ENCODE assay signal across 8 cellular contexts in genomic region chr2:45652090-45653050, GRCh38. TPM values are rescaled to one million over a fixed set of nuclear protein-coding genes. Genes with fewer than 3 reads are reported as not detected.
DNase-seq lines count a peak whose midpoint lies in the region; ATAC-seq and TF ChIP-seq lines count a peak whose summit lies in the region.

No MANE protein-coding gene starts in this region.

- H3K9ac ChIP-seq in H9 (ENCODE audit: extremely low read depth, insufficient read length, low read length) (no peak overlapping the region), SU-DHL-6 (ENCODE audit: low read length) (peak overlapping the region; percentile 71; the same call in 1 of the 2 replicates)

- H2BK120ac ChIP-seq in H9 (ENCODE audit: low read depth, low read length, poor library complexity, severe bottlenecking), result no peak overlapping the region

- H3K14ac ChIP-seq in H9 (ENCODE audit: insufficient read depth, low read length), result no peak overlapping the region

- H3K4me3 ChIP-seq in SU-DHL-6 (ENCODE audit: insufficient read depth, low read length, poor library complexity, severe bottlenecking), result no peak overlapping the region
- peak overlapping the region; percentile 68 to 94 (median 82) for H3K4me3 ChIP-seq in skin epidermis

- H3K4me1 Mint-ChIP-seq in H9 (peaks cover 17% of the 10 kb centered on the region in 2 experiments), MCF 10A (ENCODE audit: insufficient read depth, unreplicated experiment) (peaks cover 16% of the 10 kb centered on the region)

- no peak overlapping the region for H3T11ph ChIP-seq in H9 (ENCODE audit: low read length)

- H3K27me3 Mint-ChIP-seq in H9 (ENCODE audit: low read depth) (peaks cover 83% of the 10 kb centered on the region), MCF 10A (ENCODE audit: insufficient read depth, unreplicated experiment) (no peaks in the 10 kb centered on the region)

- H4K20me1 ChIP-seq in H9 (ENCODE audit: control insufficient read depth, insufficient read depth, insufficient read length), result peaks cover 3% of the 10 kb centered on the region
- H4K20me1 ChIP-seq in SU-DHL-6 (ENCODE audit: low read depth, low read length), result no peaks in the 10 kb centered on the region

- no peak for TF ChIP-seq CTCF in H9 (conservative IDR thresholded peaks at IDR 0.05)
- no peak for TF ChIP-seq CTCF in SU-DHL-6 (IDR thresholded peaks at IDR 0.05; ENCODE audit: insufficient read depth, low read length, poor library complexity, severe bottlenecking)
- no peak for TF ChIP-seq CTCF in MCF 10A (IDR thresholded peaks at IDR 0.05; ENCODE audit: unreplicated experiment)

- H3K27ac Mint-ChIP-seq in H9, result no peak overlapping the region
- peak overlapping the region; percentile 22 for H3K27ac Mint-ChIP-seq in MCF 10A (ENCODE audit: low read depth, unreplicated experiment)

- no peaks in the 10 kb centered on the region for H3K4me1 ChIP-seq in H9 (ENCODE audit: insufficient read depth, low read length)

- no peaks in the 10 kb centered on the region; a peak in 1 of 5 replicates for H3K9me3 Mint-ChIP-seq in H9
- no peaks in the 10 kb centered on the region for H3K9me3 Mint-ChIP-seq in MCF 10A (ENCODE audit: unreplicated experiment)

- H3K9me2 ChIP-seq in SU-DHL-6 (replicated peaks; ENCODE audit: insufficient read depth, low read length), result no peaks in the 10 kb centered on the region

- H3K4ac ChIP-seq in H9 (ENCODE audit: low read depth, low read length), result no peak overlapping the region

- H3F3A ChIP-seq in SU-DHL-6 (ENCODE audit: insufficient read depth), result peaks cover 3% of the 10 kb centered on the region; the same call in 1 of the 2 replicates

- ATAC-seq in GM18520 (IDR thresholded peaks at IDR 0.05; ENCODE audit: unreplicated experiment) (no peak), GM21723 (IDR thresholded peaks at IDR 0.05; ENCODE audit: unreplicated experiment) (no peak)

- H3K79me1 ChIP-seq in H9 (ENCODE audit: insufficient read depth, low read depth, low read length, poor library complexity, severe bottlenecking), result no peaks in the 10 kb centered on the region

- no peak overlapping the region for H2AK5ac ChIP-seq in H9 (ENCODE audit: insufficient read length, low read length)

- H3K4me3 Mint-ChIP-seq in H9 (peak overlapping the region; percentile 64 to 81), MCF 10A (ENCODE audit: unreplicated experiment) (peak overlapping the region; percentile 79)

- H3K56ac ChIP-seq in H9 (ENCODE audit: insufficient read length, low read depth, low read length), result no peak overlapping the region

- BruUV-seq in MCF 10A (replicated peaks; lab: Mats Ljungman, UMichigan), result no TSS peak

- no peak overlapping the region for H2BK20ac ChIP-seq in H9 (ENCODE audit: low read depth, low read length, poor library complexity, severe bottlenecking)

- H3K23me2 ChIP-seq in H9 (ENCODE audit: insufficient read length, low read depth, low read length, poor library complexity, severe bottlenecking), result peaks cover 28% of the 10 kb centered on the region

- H3K23ac ChIP-seq in H9 (ENCODE audit: insufficient read length, low read depth, low read length), result no peak overlapping the region

- H3K9me3 ChIP-seq in H9 (ENCODE audit: control insufficient read depth, low read depth, low read length), result no peaks in the 10 kb centered on the region
- H3K9me3 ChIP-seq in SU-DHL-6 (ENCODE audit: insufficient read depth, low read length), result no peaks in the 10 kb centered on the region

- no peak overlapping the region for H3K27ac ChIP-seq in H9 (ENCODE audit: insufficient read length, low read depth, low read length)
- H3K27ac ChIP-seq in SU-DHL-6 (ENCODE audit: low read depth, low read length), result no peak overlapping the region
- peak overlapping the region in 18 of 21 experiments; percentile 56 to 98 (median 94) for H3K27ac ChIP-seq in skin epidermis

- in situ Hi-C loops in ACHN (cut with HindIII; ENCODE audit: low pct_ligation_motif_present, low pct_unique_long_range_greater_than_20kb, low sequenced_read_pairs), result no loop called here

- H3K79me2 ChIP-seq in H9 (ENCODE audit: insufficient read depth, low read length) (no peaks in the 10 kb centered on the region), SU-DHL-6 (ENCODE audit: insufficient read depth, low read length) (no peaks in the 10 kb centered on the region)

- H3K27me3 ChIP-seq in H9 (ENCODE audit: insufficient read depth, low read length) (peaks cover 45% of the 10 kb centered on the region), SU-DHL-6 (ENCODE audit: low read length) (peaks cover 2% of the 10 kb centered on the region; the same call in 1 of the 2 replicates)

- no peak overlapping the region; the same call in 1 of the 2 replicates for H2BK15ac ChIP-seq in H9 (ENCODE audit: low read depth, low read length)

- H3K36me3 ChIP-seq in SU-DHL-6 (ENCODE audit: low read length), result no peaks in the 10 kb centered on the region

- H3K36me3 Mint-ChIP-seq in H9 (ENCODE audit: insufficient read depth in 1 of 3, low read depth in 3 of 3) (no peaks in the 10 kb centered on the region; a peak in 2 of 7 replicates), MCF 10A (ENCODE audit: insufficient read depth, unreplicated experiment) (no peaks in the 10 kb centered on the region)

- WGBS in H9 (ENCODE audit: extremely low coverage, insufficient read length, low lambda C conversion rate), result no CpG with 5 or more reads among the region's 54 CpGs

- DNase-seq in ACHN, result peak; percentile 48
- DNase-seq in H9, result peak; percentile 44
- peak; percentile 28 for DNase-seq in MCF 10A (ENCODE audit: unreplicated experiment)
- DNase-seq in inferior parietal cortex (ENCODE audit: extremely low spot score), result peak; percentile 41

- no peak overlapping the region for H2BK5ac ChIP-seq in H9 (ENCODE audit: insufficient read length, low read length)

- H2AFZ ChIP-seq in H9 (ENCODE audit: low read length) (no peak overlapping the region), SU-DHL-6 (ENCODE audit: low read depth, low read length, severe bottlenecking) (no peak overlapping the region)

- CTCF ChIA-PET in MCF 10A (lab: Yijun Ruan, JAX), result interaction anchor here (0.6 to 3.2 kb wide), 8 partner anchors 137 to 341 kb away, joined by 3 to 26 read pairs (median 3); no protein-coding TSS in a partner anchor

- intact Hi-C loops in MCF 10A (cut with micrococcal nuclease), result loop anchor here (5.0 kb wide), 2 partner anchors 35 to 170 kb away; no protein-coding TSS in a partner anchor

- H4K8ac ChIP-seq in H9 (replicated peaks; ENCODE audit: insufficient read length, low read depth, low read length), result no peak overlapping the region

- H3K4me2 ChIP-seq in H9 (ENCODE audit: insufficient read depth, insufficient read length, low read length), result peak overlapping the region; percentile 76
- H3K4me2 ChIP-seq in SU-DHL-6 (ENCODE audit: low read depth, low read length, poor library complexity, severe bottlenecking), result peak overlapping the region; percentile 91

- H2BK12ac ChIP-seq in H9 (ENCODE audit: insufficient read length, low read depth, low read length), result no peak overlapping the region

- H4K91ac ChIP-seq in H9 (ENCODE audit: insufficient read length, low read depth, low read length), result no peak overlapping the region

- H4K5ac ChIP-seq in H9 (ENCODE audit: insufficient read length, low read depth, low read length), result no peak overlapping the region

- no peak overlapping the region for H3K18ac ChIP-seq in H9 (ENCODE audit: insufficient read length, low read depth, low read length)

- POLR2A ChIA-PET in MCF 10A (lab: Yijun Ruan, JAX), result interaction anchor here (0.6 to 4.3 kb wide), 13 partner anchors 10 to 311 kb away, joined by 3 to 19 read pairs (median 4); partner anchors contain the start of gene SRBD1

RNA-seq across cellular contexts. Expression of gene PRKCE, which starts 0.9 kb away (rescaled TPM):
- total RNA-seq in H9 (2021) (1.3 TPM in 2 replicates), MCF 10A (2022) (10.9 and 12.1 TPM in 2 replicates)

RNA-seq across cellular contexts. Expression of gene SRBD1, which starts 41.3 kb away (rescaled TPM):
- total RNA-seq in H9 (2021) (18.3 TPM in 2 replicates), MCF 10A (2022) (17.3 and 18.2 TPM in 2 replicates)

Comparison
In these comparisons a context has a peak if more than half of its experiments do, and no peak if none do; other contexts are left out.
1. H3K27ac ChIP-seq: peak in skin epidermis (18 of 21); none in H9 (single experiment) and SU-DHL-6 (single experiment).
2. Peak in every context shown above with its lines, with median percentiles within 50 percentile points of each other: DNase-seq.